Comparison of ENCODE assay signal across 1 cellular context in the genomic region with DNA sequence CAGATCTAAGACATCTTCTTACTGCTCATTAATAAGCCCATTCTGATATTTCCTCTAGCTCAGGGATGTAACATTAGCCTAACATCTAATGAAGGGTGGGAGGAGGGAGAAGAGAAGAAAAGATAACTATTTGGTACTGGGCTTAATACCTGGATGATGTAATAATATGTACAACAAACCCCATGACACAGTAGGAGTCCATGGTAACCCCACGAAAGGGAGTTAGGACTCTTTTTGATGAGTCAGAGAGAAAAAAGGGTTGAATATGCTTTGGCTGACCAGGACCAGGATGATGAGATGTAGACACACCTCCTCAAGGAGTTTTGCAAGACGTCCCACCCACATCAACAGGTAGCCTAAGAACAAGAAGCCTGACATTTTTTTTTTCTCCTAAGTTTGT.
A peak's percentile ranks its signal among the peaks of the same experiment; 100 is the strongest.
TF ChIP-seq lines count a peak whose summit lies in the region.

No MANE protein-coding gene starts in this region.

TF ChIP-seq in HepG2, 621 proteins besides CTCF, POLR2A, EP300 and RAD21:
- TF ChIP-seq, protein P1, sequence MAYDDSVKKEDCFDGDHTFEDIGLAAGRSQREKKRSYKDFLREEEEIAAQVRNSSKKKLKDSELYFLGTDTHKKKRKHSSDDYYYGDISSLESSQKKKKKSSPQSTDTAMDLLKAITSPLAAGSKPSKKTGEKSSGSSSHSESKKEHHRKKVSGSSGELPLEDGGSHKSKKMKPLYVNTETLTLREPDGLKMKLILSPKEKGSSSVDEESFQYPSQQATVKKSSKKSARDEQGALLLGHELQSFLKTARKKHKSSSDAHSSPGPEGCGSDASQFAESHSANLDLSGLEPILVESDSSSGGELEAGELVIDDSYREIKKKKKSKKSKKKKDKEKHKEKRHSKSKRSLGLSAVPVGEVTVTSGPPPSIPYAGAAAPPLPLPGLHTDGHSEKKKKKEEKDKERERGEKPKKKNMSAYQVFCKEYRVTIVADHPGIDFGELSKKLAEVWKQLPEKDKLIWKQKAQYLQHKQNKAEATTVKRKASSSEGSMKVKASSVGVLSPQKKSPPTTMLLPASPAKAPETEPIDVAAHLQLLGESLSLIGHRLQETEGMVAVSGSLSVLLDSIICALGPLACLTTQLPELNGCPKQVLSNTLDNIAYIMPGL (CRISPR knock-in tag; IDR thresholded peaks at IDR 0.05; ENCODE audit: borderline replicate concordance in 1 of 2, low read depth in 1 of 2): no peak
- TF ChIP-seq ATF7 (IDR thresholded peaks at IDR 0.05) (peak; percentile 58), ATF7 (CRISPR knock-in tag; IDR thresholded peaks at IDR 0.05) (no peak), CREB1 (IDR thresholded peaks at IDR 0.05) (0 out of 2 replicates have a peak, but pooled peaks have one; percentile 9), CREB1 (CRISPR knock-in tag; IDR thresholded peaks at IDR 0.05) (no peak)
